9 cellular contexts compared by ENCODE assay signal in the genomic region with DNA sequence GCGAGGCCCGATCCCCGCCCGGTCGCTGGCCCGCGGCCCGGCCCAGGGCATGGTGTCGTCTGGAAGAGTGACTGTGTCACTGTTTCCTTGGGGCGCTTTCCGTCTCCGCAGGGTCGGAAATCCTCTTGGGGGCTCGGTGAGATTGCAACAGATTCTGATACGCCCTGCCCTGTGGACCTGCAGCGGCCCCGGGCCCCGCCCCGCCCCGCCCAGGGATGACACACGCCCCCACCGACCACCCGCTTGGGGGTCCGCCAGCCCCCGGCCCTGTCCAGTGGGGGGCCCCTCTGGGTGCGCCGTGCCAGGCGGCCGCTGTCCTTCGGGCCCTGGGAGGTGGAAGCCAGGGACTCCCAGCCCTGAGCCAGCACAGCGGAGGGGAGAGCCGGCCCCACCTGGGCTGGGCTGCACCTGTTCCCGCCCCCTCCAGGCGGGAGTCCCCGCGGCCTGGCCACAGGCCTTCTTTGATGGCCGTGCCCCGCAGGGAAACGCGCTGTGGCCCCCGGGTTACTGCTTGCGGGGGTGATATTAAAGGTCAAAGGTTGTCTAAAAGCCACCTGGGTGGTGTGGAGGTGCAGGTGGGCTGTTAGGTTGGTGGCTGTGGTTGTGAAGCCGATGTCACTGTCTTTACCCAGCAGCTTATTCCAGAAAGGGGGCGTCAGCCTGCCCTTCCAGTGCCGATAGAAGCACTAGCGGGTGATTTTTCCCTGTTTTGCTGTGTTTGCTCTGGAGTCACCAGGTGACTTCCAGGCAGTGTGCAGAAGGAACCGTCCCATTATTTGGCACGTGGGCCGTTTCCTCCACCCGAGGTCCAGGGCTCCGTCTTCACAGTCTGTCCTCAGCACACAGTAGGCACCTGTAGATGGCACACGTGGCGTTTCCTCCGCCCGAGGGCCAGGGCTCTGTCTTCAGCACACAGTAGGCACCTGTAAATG. TPM values are rescaled to one million over a fixed set of nuclear protein-coding genes. Genes with fewer than 3 reads are reported as not detected.
DNase-seq lines count a peak whose midpoint lies in the region; ATAC-seq, FAIRE-seq and TF ChIP-seq lines count a peak whose summit lies in the region.
"Had no signal": no experiment of that assay in that cellular context is flagged by ENCODE, and none has a peak within 500 bp of the region (broad histone marks: within the 10 kb centered on the region; RNA-seq: fewer than 3 reads in every experiment).

No MANE protein-coding gene starts in this region.

- H3K4me3 ChIP-seq in AG09309 (ENCODE audit: control insufficient read depth, low read depth, low read length) (peak overlapping the region; percentile 41), OCI-LY3 (ENCODE audit: low read length) (peak overlapping the region; percentile 98), GM12878 (peak overlapping the region; percentile 71), lower leg skin (ENCODE audit: low read depth, poor library complexity, severe bottlenecking) (peak overlapping the region; percentile 51), thyroid gland (replicated peaks in 1 of 3) (peak overlapping the region; percentile 43 to 81 (median 75))

- H3K4me2 ChIP-seq in OCI-LY3 (ENCODE audit: low read length) (peak overlapping the region; percentile 93), GM12878 (ENCODE audit: control insufficient read depth, insufficient read depth) (peak overlapping the region; percentile 86)

- H4K20me1 ChIP-seq in OCI-LY3 (ENCODE audit: insufficient read depth, low read length), result peaks cover 7% of the 10 kb centered on the region; the same call in 1 of the 2 replicates
- H4K20me1 ChIP-seq in GM12878 (ENCODE audit: control insufficient read depth, insufficient read depth), result no peaks in the 10 kb centered on the region

- 23% methylated on average over 40 of the region's 55 CpGs for WGBS in GM12878 (ENCODE audit: insufficient coverage, insufficient replicate concordance, low lambda C conversion rate, missing lambda C conversion rate)
- WGBS in lower leg skin, 2 donors, result 20 to 38% methylated on average over 15 to 31 of the region's 55 CpGs
- 21 to 37% methylated on average over 14 to 15 of the region's 55 CpGs for WGBS in thyroid gland, 2 donors

- POLR2A ChIA-PET in GM12878 (lab: Charles Lee), result interaction anchor here (0.6 to 1.1 kb wide), 5 partner anchors 10 to 163 kb away, joined by 3 to 8 read pairs (median 6); no protein-coding TSS in a partner anchor

- H3K4me1 ChIP-seq in OCI-LY3 (ENCODE audit: low read length) (peaks cover 9% of the 10 kb centered on the region), GM12878 (ENCODE audit: control insufficient read depth, insufficient read depth, low read length) (peaks cover 12% of the 10 kb centered on the region), thyroid gland (peaks cover 20 to 53% of the 10 kb centered on the region in 2 donors)

- intact Hi-C loops in GM12878 (cut with micrococcal nuclease; ENCODE audit: unreplicated experiment) (no loop called here), lower leg skin (cut with DNase I; ENCODE audit: low total_unique reads) (no loop called here), thyroid gland (cut with DNase I) (no loop called here)

- no peak for TF ChIP-seq EP300 in GM12878 (IDR thresholded peaks at IDR 0.05; ENCODE audit: borderline replicate concordance in 1 of 2, control insufficient read depth in 1 of 2, low read depth in 2 of 2, low read length in 2 of 2)

- H3K36me3 ChIP-seq in OCI-LY3 (replicated peaks; ENCODE audit: low read depth, low read length) (no peaks in the 10 kb centered on the region), GM12878 (ENCODE audit: control insufficient read depth in 2 of 2, insufficient read depth in 2 of 2, low read length in 1 of 2) (no peaks in the 10 kb centered on the region), thyroid gland (no peaks in the 10 kb centered on the region)

- FAIRE-seq in GM12878 (lab: Jason Lieb, UNC), result no peak
- FAIRE-seq: islet of Langerhans had no signal

- H3K9ac ChIP-seq in OCI-LY3 (ENCODE audit: low read length), result peak overlapping the region; percentile 59
- H3K9ac ChIP-seq in GM12878 (ENCODE audit: control insufficient read depth, insufficient read depth, low read length), result peak overlapping the region; percentile 65; the same call in 1 of the 2 replicates

- CTCF ChIA-PET in GM12878 (lab: Yijun Ruan, JAX), result interaction anchor here (0.8 to 1.6 kb wide), 5 partner anchors 11 to 45 kb away, joined by 3 to 8 read pairs (median 4); a partner anchor contains a TSS

- no TSS peak for BruUV-seq in GM12878 (replicated peaks; lab: Mats Ljungman, UMichigan)

- H3K27ac ChIP-seq in OCI-LY3 (ENCODE audit: low read length) (no peak overlapping the region), GM12878 (ENCODE audit: control insufficient read depth, insufficient read depth) (no peak overlapping the region), thyroid gland (peak overlapping the region in 1 of 3 donors; percentile 58)

- in situ Hi-C loops in GM12878 (cut with MboI), result no loop called here

- peaks cover 11% of the 10 kb centered on the region; the same call in 1 of the 2 replicates for H3K79me2 ChIP-seq in OCI-LY3 (ENCODE audit: low read length)
- H3K79me2 ChIP-seq in GM12878 (ENCODE audit: control insufficient read depth, insufficient read depth, low read length), result no peaks in the 10 kb centered on the region

- H3K27me3 ChIP-seq in OCI-LY3 (ENCODE audit: low read depth, low read length) (peaks cover 4% of the 10 kb centered on the region; the same call in 1 of the 2 replicates), GM12878 (replicated peaks in 1 of 2; ENCODE audit: control insufficient read depth in 2 of 2, insufficient read depth in 2 of 2, low read length in 1 of 2) (no peaks in the 10 kb centered on the region), thyroid gland (no peaks in the 10 kb centered on the region)

- ATAC-seq in GM19397 (IDR thresholded peaks at IDR 0.05; ENCODE audit: unreplicated experiment) (peak; percentile 1), GM12878 (0 out of 3 replicates have a peak, but pooled peaks have one; percentile 7)

- TF ChIP-seq POLR2A in GM12878 (IDR thresholded peaks at IDR 0.05; ENCODE audit: low read depth, low read length) (no peak), lower leg skin (IDR thresholded peaks at IDR 0.05) (no peak), thyroid gland (IDR thresholded peaks at IDR 0.05) (no peak)

- H2AFZ ChIP-seq in OCI-LY3 (ENCODE audit: low read depth, low read length), result no peak overlapping the region
- H2AFZ ChIP-seq in GM12878 (ENCODE audit: control insufficient read depth, low read depth, low read length), result peak overlapping the region; percentile 63

- DNase-seq in AG09309 (ENCODE audit: low read depth) (no peak), GM12878 (ENCODE audit: low read depth, low spot score) (no peak), lower leg skin (ENCODE audit: low spot score in 2 of 2) (no peak), thyroid gland (peak; percentile 63 to 66), epidermal melanocyte (ENCODE audit: insufficient read length, low spot score) (no peak), NCI-H446 treated with DMSO at 0.1 percent for 48 hours (lab: John Stamatoyannopoulos, UW) (no peak)

- no peak for TF ChIP-seq RAD21 in GM12878 (IDR thresholded peaks at IDR 0.05; ENCODE audit: insufficient read depth, low read depth, low read length)

- H3K9me3 ChIP-seq in OCI-LY3 (ENCODE audit: insufficient read depth, low read length) (no peaks in the 10 kb centered on the region), GM12878 (replicated peaks; ENCODE audit: control insufficient read depth, insufficient read depth, low read length) (no peaks in the 10 kb centered on the region), thyroid gland (no peaks in the 10 kb centered on the region)

- SMC1A ChIA-PET in GM12878 (lab: Charles Lee; ENCODE audit: uncharacterized antibody, unreplicated experiment), result no interaction called here

- RAD21 ChIA-PET in GM12878 (lab: Charles Lee; ENCODE audit: unreplicated experiment), result interaction anchor here (0.6 to 1.8 kb wide), 4 partner anchors 11 to 129 kb away, joined by 5 to 8 read pairs (median 6); a partner anchor contains a TSS

- TF ChIP-seq CTCF in AG09309 (IDR thresholded peaks at IDR 0.05; ENCODE audit: control insufficient read depth, insufficient read depth, low read depth, low read length, missing control alignments) (no peak), OCI-LY3 (IDR thresholded peaks at IDR 0.05; ENCODE audit: low read depth, low read length) (no peak), GM12878 (IDR thresholded peaks at IDR 0.05 in 2 of 3, conservative IDR thresholded peaks at IDR 0.05 in 1 of 3; ENCODE audit: control insufficient read depth in 2 of 3, extremely low read depth in 1 of 3, insufficient read depth in 1 of 3, low read depth in 3 of 3, low read length in 3 of 3) (no peak), lower leg skin (IDR thresholded peaks at IDR 0.05) (no peak), thyroid gland (IDR thresholded peaks at IDR 0.05) (no peak)

RNA-seq across cellular contexts. Expression of a gene that starts 0.8 kb away (rescaled TPM):
- 29.8 and 34.7 TPM in 2 replicates for total RNA-seq in GM12878 (2013; cell fraction: nucleolus; rRNA removed)
- total RNA-seq in GM12878 (2014; rRNA removed), result 5.6 and 6.6 TPM in 2 replicates
- 3.3 and 3.5 TPM in 2 replicates for total RNA-seq in GM12878 (2014; rRNA removed; fragmentation: Illumina TruSeq; extraction: Trizol)
- 7.9 and 9.6 TPM in 2 replicates for total RNA-seq in GM12878 (2021)
- polyA plus RNA-seq in GM12878 (2011; ENCODE audit: low read depth), result 1.3 TPM
- polyA plus RNA-seq in GM12878 (2011; rRNA removed), result 3.4 and 4.3 TPM in 2 replicates
- polyA plus RNA-seq in GM12878 (2011; cell fraction: cytosol; rRNA removed), result 4.9 and 6.5 TPM in 2 replicates
- 18.3 and 21.2 TPM in 2 replicates for polyA plus RNA-seq in GM12878 (2011; cell fraction: nucleus; rRNA removed)
- polyA plus RNA-seq in GM12878 (2012), result 2.5 and 2.8 TPM in 2 replicates
- 2.6 and 2.7 TPM in 2 replicates for polyA plus RNA-seq in GM12878 (2014; fragmentation: Illumina TruSeq; extraction: Trizol)
- polyA plus RNA-seq in GM12878 (2014; fragmentation: Nextera tagmentation; extraction: Ambion mirVana), result 1 to 10 TPM; 1.1 to 1.5 TPM
- 5.7 and 6.9 TPM in 2 replicates for polyA plus RNA-seq in GM12878 (2014; rRNA removed)
- polyA plus RNA-seq in GM12878 (2016; fragmentation: Nextera tagmentation; extraction: Ambion mirVana), result 1 to 10 TPM; 4.6 to 5.8 TPM
- polyA minus RNA-seq in GM12878 (2011; rRNA and poly(A)+ RNA removed), result 8.9 and 13.5 TPM in 2 replicates
- polyA minus RNA-seq in GM12878 (2011; cell fraction: cytosol; rRNA and poly(A)+ RNA removed), result 4.0 and 4.5 TPM in 2 replicates
- 5.4 and 9.6 TPM in 2 replicates for polyA minus RNA-seq in GM12878 (2011; cell fraction: nucleus; rRNA and poly(A)+ RNA removed)
- 10 to 100 TPM; 12.1 to 19.1 (median 15.3) TPM for total RNA-seq in lower leg skin
- total RNA-seq in thyroid gland, result 10 to 100 TPM; 15.9 to 32.3 (median 21.8) TPM

RNA-seq across cellular contexts. Expression of a gene that starts 4.6 kb away (rescaled TPM):
- 1.1 and 1.9 TPM in 2 replicates for total RNA-seq in GM12878 (2013; cell fraction: nucleolus; rRNA removed)
- not detected in 2 replicates for total RNA-seq in GM12878 (2014; rRNA removed)
- not detected in 2 replicates for total RNA-seq in GM12878 (2014; rRNA removed; fragmentation: Illumina TruSeq; extraction: Trizol)
- not detected in 2 replicates for total RNA-seq in GM12878 (2021)
- polyA plus RNA-seq in GM12878 (2011; ENCODE audit: low read depth), result not detected
- polyA plus RNA-seq in GM12878 (2011; rRNA removed), result not detected in 2 replicates
- 0.04 and 0.07 TPM in 2 replicates for polyA plus RNA-seq in GM12878 (2011; cell fraction: cytosol; rRNA removed)
- 0.42 and 0.63 TPM in 2 replicates for polyA plus RNA-seq in GM12878 (2011; cell fraction: nucleus; rRNA removed)
- polyA plus RNA-seq in GM12878 (2012), result 0.08 TPM in 1 of 2 replicates, not detected in the other
- not detected in 2 replicates for polyA plus RNA-seq in GM12878 (2014; fragmentation: Illumina TruSeq; extraction: Trizol)
- polyA plus RNA-seq in GM12878 (2014; fragmentation: Nextera tagmentation; extraction: Ambion mirVana), result not detected
- polyA plus RNA-seq in GM12878 (2014; rRNA removed), result 0.04 and 0.22 TPM in 2 replicates
- not detected for polyA plus RNA-seq in GM12878 (2016; fragmentation: Nextera tagmentation; extraction: Ambion mirVana)
- polyA minus RNA-seq in GM12878 (2011; rRNA and poly(A)+ RNA removed), result not detected in 2 replicates
- polyA minus RNA-seq in GM12878 (2011; cell fraction: cytosol; rRNA and poly(A)+ RNA removed), result not detected in 2 replicates
- 0.29 and 0.36 TPM in 2 replicates for polyA minus RNA-seq in GM12878 (2011; cell fraction: nucleus; rRNA and poly(A)+ RNA removed)
- under 1 TPM in 2 of 4 donors, not detected in 2; 0.45 to 0.95 TPM for total RNA-seq in lower leg skin
- total RNA-seq in thyroid gland, result under 1 TPM in 3 of 4 donors, not detected in 1; 0.13 to 0.63 (median 0.56) TPM

RNA-seq across cellular contexts. Expression of a gene that starts 15.8 kb away (rescaled TPM):
- total RNA-seq in GM12878 (2013; cell fraction: nucleolus; rRNA removed), result 15.9 and 19.2 TPM in 2 replicates
- total RNA-seq in GM12878 (2014; rRNA removed) (38.0 and 38.9 TPM in 2 replicates), GM12878 (2014; rRNA removed; fragmentation: Illumina TruSeq; extraction: Trizol) (9.2 and 10.4 TPM in 2 replicates), GM12878 (2021) (24.9 and 30.8 TPM in 2 replicates), lower leg skin (1 to 10 TPM in 3 of 4 donors, under 1 TPM in 1; 0.64 to 1.9 (median 1.8) TPM), thyroid gland (under 1 TPM in 2 of 4 donors, not detected in 2; 0.83 to 0.96 TPM)
- polyA plus RNA-seq in GM12878 (2011; ENCODE audit: low read depth), result 2.7 TPM
- polyA plus RNA-seq in GM12878 (2011; rRNA removed) (2.9 and 6.7 TPM in 2 replicates), GM12878 (2014; fragmentation: Illumina TruSeq; extraction: Trizol) (2.9 and 7.4 TPM in 2 replicates), GM12878 (2014; fragmentation: Nextera tagmentation; extraction: Ambion mirVana) (1 to 10 TPM in 1 of 2 experiments, under 1 TPM in 1; 0.23 to 2.5 TPM), GM12878 (2014; rRNA removed) (27.8 and 35.3 TPM in 2 replicates), GM12878 (2016; fragmentation: Nextera tagmentation; extraction: Ambion mirVana) (10 to 100 TPM; 40.4 to 47.9 TPM)
- 8.0 and 16.1 TPM in 2 replicates for polyA plus RNA-seq in GM12878 (2011; cell fraction: cytosol; rRNA removed)
- 84.2 and 116 TPM in 2 replicates for polyA plus RNA-seq in GM12878 (2011; cell fraction: nucleus; rRNA removed)
- polyA plus RNA-seq in GM12878 (2012), result 8.3 and 8.8 TPM in 2 replicates
- polyA minus RNA-seq in GM12878 (2011; rRNA and poly(A)+ RNA removed), result 3.1 and 10.9 TPM in 2 replicates
- polyA minus RNA-seq in GM12878 (2011; cell fraction: cytosol; rRNA and poly(A)+ RNA removed), result 2.7 and 6.4 TPM in 2 replicates
- 22.4 and 41.5 TPM in 2 replicates for polyA minus RNA-seq in GM12878 (2011; cell fraction: nucleus; rRNA and poly(A)+ RNA removed)

RNA-seq across cellular contexts. Expression of a gene that starts 38.1 kb away (rescaled TPM):
- total RNA-seq in GM12878 (2013; cell fraction: nucleolus; rRNA removed), result 23.2 and 35.0 TPM in 2 replicates
- total RNA-seq in GM12878 (2014; rRNA removed), result 14.0 and 19.1 TPM in 2 replicates
- 8.2 and 10.4 TPM in 2 replicates for total RNA-seq in GM12878 (2014; rRNA removed; fragmentation: Illumina TruSeq; extraction: Trizol)
- total RNA-seq in GM12878 (2021), result 127 and 135 TPM in 2 replicates
- 42.6 TPM for polyA plus RNA-seq in GM12878 (2011; ENCODE audit: low read depth)
- polyA plus RNA-seq in GM12878 (2011; rRNA removed), result 1.5 and 5.9 TPM in 2 replicates
- 17.1 and 29.2 TPM in 2 replicates for polyA plus RNA-seq in GM12878 (2011; cell fraction: cytosol; rRNA removed)
- polyA plus RNA-seq in GM12878 (2011; cell fraction: nucleus; rRNA removed), result 23.8 and 36.7 TPM in 2 replicates
- 148 and 155 TPM in 2 replicates for polyA plus RNA-seq in GM12878 (2012)
- 8.7 and 17.6 TPM in 2 replicates for polyA plus RNA-seq in GM12878 (2014; fragmentation: Illumina TruSeq; extraction: Trizol)
- 10 to 100 TPM in 1 of 2 experiments, 1 to 10 TPM in 1; 2.4 to 16.5 TPM for polyA plus RNA-seq in GM12878 (2014; fragmentation: Nextera tagmentation; extraction: Ambion mirVana)
- 32.2 and 53.4 TPM in 2 replicates for polyA plus RNA-seq in GM12878 (2014; rRNA removed)
- 100 to 1,000 TPM; 107 to 115 TPM for polyA plus RNA-seq in GM12878 (2016; fragmentation: Nextera tagmentation; extraction: Ambion mirVana)
- 7.2 and 8.9 TPM in 2 replicates for polyA minus RNA-seq in GM12878 (2011; rRNA and poly(A)+ RNA removed)
- 44.1 and 66.7 TPM in 2 replicates for polyA minus RNA-seq in GM12878 (2011; cell fraction: cytosol; rRNA and poly(A)+ RNA removed)
- polyA minus RNA-seq in GM12878 (2011; cell fraction: nucleus; rRNA and poly(A)+ RNA removed), result 8.8 and 18.3 TPM in 2 replicates
- 100 to 1,000 TPM in 3 of 4 donors, 10 to 100 TPM in 1; 63.1 to 218 (median 126) TPM for total RNA-seq in lower leg skin
- 10 to 100 TPM; 33.1 to 62.1 (median 36.3) TPM for total RNA-seq in thyroid gland

RNA-seq across cellular contexts. Expression of a gene that starts 44.5 kb away (rescaled TPM):
- 69.9 and 87.2 TPM in 2 replicates for total RNA-seq in GM12878 (2013; cell fraction: nucleolus; rRNA removed)
- total RNA-seq in GM12878 (2014; rRNA removed), result 26.3 and 32.2 TPM in 2 replicates
- total RNA-seq in GM12878 (2014; rRNA removed; fragmentation: Illumina TruSeq; extraction: Trizol), result 8.0 and 8.9 TPM in 2 replicates
- total RNA-seq in GM12878 (2021), result 35.1 and 41.8 TPM in 2 replicates
- polyA plus RNA-seq in GM12878 (2011; ENCODE audit: low read depth), result 4.6 TPM
- 3.0 and 5.2 TPM in 2 replicates for polyA plus RNA-seq in GM12878 (2011; rRNA removed)
- polyA plus RNA-seq in GM12878 (2011; cell fraction: cytosol; rRNA removed), result 8.4 and 14.9 TPM in 2 replicates
- 92.7 and 133 TPM in 2 replicates for polyA plus RNA-seq in GM12878 (2011; cell fraction: nucleus; rRNA removed)
- 17.9 and 19.9 TPM in 2 replicates for polyA plus RNA-seq in GM12878 (2012)
- polyA plus RNA-seq in GM12878 (2014; fragmentation: Illumina TruSeq; extraction: Trizol), result 0.76 and 3.9 TPM in 2 replicates
- under 1 TPM in 1 of 2 experiments, not detected in 1; 0.60 TPM for polyA plus RNA-seq in GM12878 (2014; fragmentation: Nextera tagmentation; extraction: Ambion mirVana)
- 35.6 and 38.4 TPM in 2 replicates for polyA plus RNA-seq in GM12878 (2014; rRNA removed)
- 10 to 100 TPM; 24.3 to 29.4 TPM for polyA plus RNA-seq in GM12878 (2016; fragmentation: Nextera tagmentation; extraction: Ambion mirVana)
- 3.6 and 13.4 TPM in 2 replicates for polyA minus RNA-seq in GM12878 (2011; rRNA and poly(A)+ RNA removed)
- 4.2 and 7.5 TPM in 2 replicates for polyA minus RNA-seq in GM12878 (2011; cell fraction: cytosol; rRNA and poly(A)+ RNA removed)
- polyA minus RNA-seq in GM12878 (2011; cell fraction: nucleus; rRNA and poly(A)+ RNA removed), result 27.3 and 47.7 TPM in 2 replicates
- total RNA-seq in lower leg skin, result 10 to 100 TPM; 32.9 to 50.3 (median 42.2) TPM
- total RNA-seq in thyroid gland, result 10 to 100 TPM; 32.6 to 43.5 (median 37.9) TPM

Comparison
In these comparisons a context has a peak if more than half of its experiments do, and no peak if none do; other contexts are left out.
1. DNase-seq: peak in thyroid gland (2 of 2); none in AG09309 (single experiment), GM12878 (single experiment), lower leg skin (0 of 2), epidermal melanocyte (single experiment) and NCI-H446 treated with DMSO at 0.1 percent for 48 hours (single experiment).
2. H3K4me3 ChIP-seq: peak in every context shown above with its lines; median percentile 98 in OCI-LY3; 75 in thyroid gland; 71 in GM12878; 51 in lower leg skin; 41 in AG09309.